In genomic region chr16:67397812-67398545, GRCh38 we compare ENCODE assay signal across 14 cellular contexts. TPM values are rescaled to one million over a fixed set of nuclear protein-coding genes. Genes with fewer than 3 reads are reported as not detected.
A peak's percentile ranks its signal among the peaks of the same experiment; 100 is the strongest.
DNase-seq lines count a peak whose midpoint lies in the region; ATAC-seq, FAIRE-seq and TF ChIP-seq lines count a peak whose summit lies in the region.
"Had no signal": no experiment of that assay in that cellular context is flagged by ENCODE, and none has a peak within 500 bp of the region (broad histone marks: within the 10 kb centered on the region; RNA-seq: fewer than 3 reads in every experiment).

No MANE protein-coding gene starts in this region.

- H3K4me1 Mint-ChIP-seq in CD14-positive monocyte (peaks cover 28% of the 10 kb centered on the region), nephron (peaks cover 43% of the 10 kb centered on the region)

- TF ChIP-seq CTCF in CD14-positive monocyte (IDR thresholded peaks at IDR 0.05) (no peak), epithelial cell of proximal tubule (conservative IDR thresholded peaks at IDR 0.05; ENCODE audit: low read depth, low read length) (peak; percentile 58), nephron (IDR thresholded peaks at IDR 0.05; ENCODE audit: unreplicated experiment in 3 of 3) (peak; percentile 20 to 45 (median 29)), adrenal gland (IDR thresholded peaks at IDR 0.05) (no peak)

- H3K36me3 ChIP-seq in adrenal gland (replicated peaks in 1 of 2), result no peaks in the 10 kb centered on the region
- H3K36me3 ChIP-seq: right lobe of liver had no signal

- H3K36me3 Mint-ChIP-seq in CD14-positive monocyte, result no peaks in the 10 kb centered on the region
- H3K36me3 Mint-ChIP-seq in nephron (ENCODE audit: low read depth), result no peaks in the 10 kb centered on the region
- H3K36me3 Mint-ChIP-seq: natural killer cell treated with Interleukin-12 subunit alpha and Interleukin-12 subunit beta and Interleukin-15 and Interleukin-18, amount 100 ng/mL, for 72 hours had no signal

- intact Hi-C loops in CD14-positive monocyte (cut with micrococcal nuclease), result loop anchor here (2.0 to 5.0 kb wide), 4 partner anchors 25 to 121 kb away; partner anchors contain the start of gene PLEKHG4 (in 1 of the 2)
- intact Hi-C loops in adrenal gland (cut with DNase I), result no loop called here

- H3K27ac ChIP-seq in adrenal gland, result no peak overlapping the region
- H3K27ac ChIP-seq: right lobe of liver had no signal

- H3K9me3 ChIP-seq in adrenal gland (replicated peaks in 1 of 3), result no peaks in the 10 kb centered on the region
- H3K9me3 ChIP-seq: right lobe of liver had no signal

- H3K9me3 Mint-ChIP-seq in CD14-positive monocyte (peaks cover 0 to 5% (median 0%) of the 10 kb centered on the region in 7 donors), nephron (no peaks in the 10 kb centered on the region)
- H3K9me3 Mint-ChIP-seq: natural killer cell treated with Interleukin-12 subunit alpha and Interleukin-12 subunit beta and Interleukin-15 and Interleukin-18, amount 100 ng/mL, for 72 hours had no signal

- peaks cover 11 to 37% of the 10 kb centered on the region in 2 donors for H3K4me1 ChIP-seq in adrenal gland (replicated peaks in 1 of 2)

- H3K4me3 ChIP-seq in epithelial cell of proximal tubule (ENCODE audit: low read depth, low read length) (no peak overlapping the region), adrenal gland (no peak overlapping the region)
- H3K4me3 ChIP-seq: lung, right lobe of liver had no signal

- H3K4me3 Mint-ChIP-seq in CD14-positive monocyte (no peak overlapping the region), nephron (no peak overlapping the region)
- H3K4me3 Mint-ChIP-seq: natural killer cell treated with Interleukin-12 subunit alpha and Interleukin-12 subunit beta and Interleukin-15 and Interleukin-18, amount 100 ng/mL, for 72 hours had no signal

- FAIRE-seq in HTR-8/SVneo (lab: Jason Lieb, UNC), result peak; percentile 60
- FAIRE-seq: D721Med had no signal

- H3K27ac Mint-ChIP-seq in CD14-positive monocyte (no peak overlapping the region), nephron (peak overlapping the region in 2 of 3 experiments; percentile 37 to 41)
- H3K27ac Mint-ChIP-seq: natural killer cell treated with Interleukin-12 subunit alpha and Interleukin-12 subunit beta and Interleukin-15 and Interleukin-18, amount 100 ng/mL, for 72 hours had no signal

- DNase-seq in CD14-positive monocyte (ENCODE audit: low spot score), result peak; percentile 31
- no peak for DNase-seq in HTR-8/SVneo (ENCODE audit: insufficient read length, low spot score)
- no peak for DNase-seq in epithelial cell of proximal tubule (ENCODE audit: low read depth)
- no peak for DNase-seq in adrenal gland
- no peak for DNase-seq in cerebellar cortex (ENCODE audit: low spot score)
- DNase-seq: activated CD4-positive, alpha-beta T cell treated with anti-CD3 and anti-CD28 coated beads, Interleukin-2, amount 50 U/mL, for 48 hours; trophoblast cell had no signal

- no peak for ATAC-seq in HG03439 (IDR thresholded peaks at IDR 0.05; ENCODE audit: unreplicated experiment)
- no peak for ATAC-seq in HG02981 (IDR thresholded peaks at IDR 0.05; ENCODE audit: unreplicated experiment)
- ATAC-seq: natural killer cell treated with Interleukin-12 subunit alpha and Interleukin-12 subunit beta and Interleukin-15 and Interleukin-18, amount 100 ng/mL, for 72 hours; right lobe of liver had no signal

- H3K27me3 Mint-ChIP-seq in CD14-positive monocyte (ENCODE audit: low read depth in 3 of 3), result peaks cover 10 to 38% (median 17%) of the 10 kb centered on the region in 3 donors
- H3K27me3 Mint-ChIP-seq in nephron (ENCODE audit: low read depth), result peaks cover 16% of the 10 kb centered on the region

- H3K27me3 ChIP-seq in adrenal gland, result peaks cover 8% of the 10 kb centered on the region
- H3K27me3 ChIP-seq: right lobe of liver had no signal

- no peak for TF ChIP-seq POLR2A in adrenal gland (IDR thresholded peaks at IDR 0.05)

- 81 to 85% (median 83%) methylated on average over 13 to 22 of the region's 22 CpGs for WGBS in adrenal gland, 4 donors

RNA-seq across cellular contexts. Expression of gene TPPP3, which starts 4.7 kb away (rescaled TPM):
- polyA plus RNA-seq in CD14-positive monocyte, result 100 to 1,000 TPM in 1 of 2 donors, 10 to 100 TPM in 1; 63.1 to 123 TPM
- total RNA-seq in epithelial cell of proximal tubule, result 0.36 TPM in 1 of 2 replicates, not detected in the other
- 10 to 100 TPM in 1 of 8 donors, 1 to 10 TPM in 6, not detected in 1; 1.1 to 12.8 (median 4.3) TPM for total RNA-seq in adrenal gland
- polyA plus RNA-seq in adrenal gland, result 10 to 100 TPM in 2 of 3 donors, 1 to 10 TPM in 1; 9.4 to 22.7 (median 16.6) TPM

RNA-seq across cellular contexts. Expression of gene ZDHHC1, which starts 18.3 kb away (rescaled TPM):
- polyA plus RNA-seq in CD14-positive monocyte (10 to 100 TPM in 1 of 2 donors, 1 to 10 TPM in 1; 6.0 to 14.2 TPM), adrenal gland (1 to 10 TPM; 1.3 to 8.5 (median 7.9) TPM)
- total RNA-seq in epithelial cell of proximal tubule (1.8 and 7.3 TPM in 2 replicates), adrenal gland (10 to 100 TPM in 7 of 8 donors, 1 to 10 TPM in 1; 4.2 to 30.0 (median 15.0) TPM)

RNA-seq across cellular contexts. Expression of gene HSD11B2, which starts 32.9 kb away (rescaled TPM):
- polyA plus RNA-seq in CD14-positive monocyte (not detected), adrenal gland (1 to 10 TPM; 1.8 to 3.7 (median 3.5) TPM)
- total RNA-seq in epithelial cell of proximal tubule (1.2 and 2.2 TPM in 2 replicates), adrenal gland (10 to 100 TPM in 2 of 8 donors, 1 to 10 TPM in 5, under 1 TPM in 1; 0.69 to 12.3 (median 5.2) TPM)
- total RNA-seq: natural killer cell treated with Interleukin-12 subunit alpha and Interleukin-12 subunit beta and Interleukin-15 and Interleukin-18, amount 100 ng/mL, for 72 hours had no signal

Comparison
In these comparisons a context has a peak if more than half of its experiments do, and no peak if none do; other contexts are left out.
1. H3K27ac Mint-ChIP-seq: peak in nephron (2 of 3); none in CD14-positive monocyte (0 of 7).
2. CTCF ChIP-seq: peak in epithelial cell of proximal tubule (single experiment) and nephron (3 of 3); none in CD14-positive monocyte (single experiment) and adrenal gland (0 of 6).
3. intact Hi-C loops: an anchor here in CD14-positive monocyte (2.0 to 5.0 kb wide); none called in adrenal gland.